In the genomic region with DNA sequence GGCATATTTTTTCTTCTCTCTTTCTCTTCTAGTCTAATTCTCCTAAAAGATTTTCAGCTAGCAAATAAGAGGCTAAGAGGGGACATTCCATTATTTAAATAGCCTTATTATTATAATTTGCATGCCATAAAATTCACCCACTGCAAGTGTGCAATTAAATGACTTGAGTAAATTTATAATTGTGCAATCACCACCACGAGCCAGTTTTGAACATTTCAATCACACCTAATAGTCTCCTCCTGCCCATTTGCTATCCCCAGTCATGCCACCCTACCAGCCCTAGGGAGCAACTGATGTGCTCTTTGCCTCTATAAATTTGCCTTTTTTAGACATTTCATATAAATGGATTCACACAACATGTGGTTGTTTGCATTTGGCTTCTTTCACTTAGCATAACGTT, we compare ENCODE assay signal across 34 cellular contexts. TPM values are rescaled to one million over a fixed set of nuclear protein-coding genes. Genes with fewer than 3 reads are reported as not detected.
"Had no signal": no experiment of that assay in that cellular context is flagged by ENCODE, and none has a peak within 500 bp of the region (broad histone marks: within the 10 kb centered on the region; RNA-seq: fewer than 3 reads in every experiment).

No MANE protein-coding gene starts in this region.

- H3K27ac ChIP-seq: colonic mucosa, epithelial cell of prostate, esophagus squamous epithelium, gastrocnemius medialis, heart right ventricle, left lung, lower lobe of right lung had no signal

- H3K4me1 ChIP-seq: colonic mucosa, esophagus squamous epithelium, heart right ventricle, left lung, lower lobe of right lung had no signal

- H3K9me3 ChIP-seq: colonic mucosa, gastrocnemius medialis had no signal

- FAIRE-seq: endometrium, islet of Langerhans, keratinocyte had no signal

- H3K27me3 ChIP-seq: colonic mucosa, gastrocnemius medialis, heart right ventricle, left lung had no signal

- H3K4me3 ChIP-seq: colonic mucosa, esophagus squamous epithelium, gastrocnemius medialis, heart right ventricle, left lung, lower lobe of right lung, mucosa of descending colon had no signal

- DNase-seq: colonic mucosa; cortex of kidney; effector CD8-positive, alpha-beta T cell; effector memory CD8-positive, alpha-beta T cell; endodermal cell; erythroblast; esophagus squamous epithelium; foreskin fibroblast; foreskin melanocyte; gastrocnemius medialis; glutamatergic neuron; head of caudate nucleus; heart right ventricle; hippocampal formation; left cardiac atrium; left lung; left ventricle myocardium superior; lower lobe of right lung; mesenchymal stem cell; mucosa of descending colon; naive B cell had no signal

- ATAC-seq: effector memory CD8-positive, alpha-beta T cell; esophagus mucosa; gastrocnemius medialis; heart right ventricle; left cardiac atrium; left lung; left ventricle myocardium superior; lower lobe of right lung; mucosa of descending colon had no signal

- H3K36me3 ChIP-seq: colonic mucosa, esophagus squamous epithelium, gastrocnemius medialis, heart right ventricle, left lung, lower lobe of right lung had no signal

RNA-seq across cellular contexts. Expression of a gene that starts 12.0 kb away (rescaled TPM):
- total RNA-seq: colonic mucosa, dermis microvascular lymphatic vessel endothelial cell, esophagus mucosa, esophagus squamous epithelium, glomerular endothelial cell, kidney epithelial cell, left lung, lower lobe of right lung, lung microvascular endothelial cell, mesenteric fat pad, mesothelial cell of epicardium, mucosa of descending colon, myocyte had no signal
- polyA plus RNA-seq: keratinocyte had no signal

RNA-seq across cellular contexts. Expression of a gene that starts 55.8 kb away (rescaled TPM):
- total RNA-seq: colonic mucosa, dermis microvascular lymphatic vessel endothelial cell, endodermal cell, esophagus mucosa, esophagus squamous epithelium, gastrocnemius medialis, glomerular endothelial cell, heart right ventricle, kidney epithelial cell, left cardiac atrium, left lung, left ventricle myocardium superior, lower leg skin, lower lobe of right lung, lung microvascular endothelial cell, mesenteric fat pad, mesothelial cell of epicardium, mucosa of descending colon, myocyte had no signal
- polyA plus RNA-seq: heart right ventricle, keratinocyte had no signal
